ENCODE assay signal across 15 cellular contexts in genomic region chr10:10910634-10911033, GRCh38.
DNase-seq lines count a peak whose midpoint lies in the region; ATAC-seq, FAIRE-seq and TF ChIP-seq lines count a peak whose summit lies in the region.
"Had no signal": no experiment of that assay in that cellular context is flagged by ENCODE, and none has a peak within 500 bp of the region (broad histone marks: within the 10 kb centered on the region; RNA-seq: fewer than 3 reads in every experiment).

No MANE protein-coding gene starts in this region.

- CTCF ChIA-PET in mammary epithelial cell (lab: Charles Lee; ENCODE audit: low non-redundant PET): no interaction called here

- H4K20me1 ChIP-seq in GM23248 (ENCODE audit: insufficient read depth) (no peaks in the 10 kb centered on the region), mammary epithelial cell (ENCODE audit: insufficient read depth, low read length) (no peaks in the 10 kb centered on the region), keratinocyte (ENCODE audit: control insufficient read depth, extremely low read depth, insufficient read depth, low read length) (no peaks in the 10 kb centered on the region)

- intact Hi-C loops in mammary epithelial cell (cut with micrococcal nuclease): loop anchor here (2.0 to 5.0 kb wide), 2 partner anchors 124 to 1648 kb away; no protein-coding TSS in a partner anchor
- intact Hi-C loops in adrenal gland (cut with DNase I): no loop called here

- peak overlapping the region; percentile 82 for H2AFZ ChIP-seq in GM23248
- H2AFZ ChIP-seq in mammary epithelial cell (ENCODE audit: low read depth, low read length): peak overlapping the region; percentile 84
- peak overlapping the region; percentile 93 for H2AFZ ChIP-seq in keratinocyte (ENCODE audit: control insufficient read depth, low read length)

- H3K9me3 ChIP-seq in GM23248 (ENCODE audit: low read depth): no peaks in the 10 kb centered on the region
- H3K9me3 ChIP-seq in mammary epithelial cell (replicated peaks; ENCODE audit: insufficient read depth, low read length): no peaks in the 10 kb centered on the region
- H3K9me3 ChIP-seq in keratinocyte (ENCODE audit: control insufficient read depth, low read depth, low read length): no peaks in the 10 kb centered on the region
- no peaks in the 10 kb centered on the region for H3K9me3 ChIP-seq in skeletal muscle tissue (ENCODE audit: control insufficient read depth in 3 of 3, low read length in 3 of 3)
- no peaks in the 10 kb centered on the region for H3K9me3 ChIP-seq in adrenal gland (replicated peaks in 1 of 3)
- H3K9me3 ChIP-seq: HAP-1, right lobe of liver had no signal

- H3K79me2 ChIP-seq in GM23248 (ENCODE audit: insufficient read depth) (no peaks in the 10 kb centered on the region), mammary epithelial cell (ENCODE audit: insufficient read depth, low read length) (no peaks in the 10 kb centered on the region), keratinocyte (ENCODE audit: control insufficient read depth, insufficient read depth, low read length) (no peaks in the 10 kb centered on the region)

- in situ Hi-C loops in GM23248 (cut with MboI) (no loop called here), mammary epithelial cell (cut with MboI; ENCODE audit: low sequenced_read_pairs in 2 of 2) (no loop called here)

- WGBS in GM23248 (ENCODE audit: low coverage in 1 of 2, low lambda C conversion rate in 2 of 2, missing lambda C conversion rate in 2 of 2), 2 experiments: 64 to 70% methylated on average over 7 of the region's 7 CpGs
- WGBS in mammary epithelial cell (ENCODE audit: low coverage, missing lambda C conversion rate): 99% methylated on average over 5 of the region's 7 CpGs
- 88 to 97% (median 92%) methylated on average over 5 to 7 of the region's 7 CpGs for WGBS in adrenal gland, 4 donors

- no peaks in the 10 kb centered on the region for H3K9me2 ChIP-seq in GM23248 (ENCODE audit: insufficient read depth)

- no peak for ATAC-seq in HG02852 (IDR thresholded peaks at IDR 0.05; ENCODE audit: unreplicated experiment)
- no peak for ATAC-seq in GM19395 (IDR thresholded peaks at IDR 0.05; ENCODE audit: unreplicated experiment)
- ATAC-seq: right lobe of liver; stimulated activated naive CD8-positive, alpha-beta T cell treated with anti-CD3 and anti-CD28 coated beads, Interleukin-15, Interleukin-2, amounts not matched to agents 100 U/mL and 50 U/mL, for 24 hours; T-helper 17 cell had no signal

- DNase-seq in GM23248: peak; percentile 35
- DNase-seq in mammary epithelial cell: no peak
- DNase-seq in keratinocyte (ENCODE audit: low read depth, low spot score): no peak
- DNase-seq in adrenal gland: no peak
- no peak for DNase-seq in stimulated activated CD4-positive, alpha-beta T cell treated with anti-CD3 and anti-CD28 coated beads, Interleukin-12 subunit alpha, Interleukin-12 subunit beta, amount 100 ng/mL, for 4 hours
- DNase-seq: NCI-H1930; NCI-H69; right lobe of liver; RPMI8226; stimulated activated naive CD8-positive, alpha-beta T cell treated with anti-CD3 and anti-CD28 coated beads, Interleukin-15, Interleukin-2, amounts not matched to agents 100 U/mL and 50 U/mL, for 24 hours; T-helper 17 cell had no signal

- H3K4me1 ChIP-seq in GM23248 (ENCODE audit: insufficient read depth) (peaks cover 13% of the 10 kb centered on the region), mammary epithelial cell (ENCODE audit: insufficient read depth, low read length) (peaks cover 11% of the 10 kb centered on the region), keratinocyte (ENCODE audit: control insufficient read depth, extremely low read depth, insufficient read depth, low read length) (peaks cover 17% of the 10 kb centered on the region), skeletal muscle tissue (ENCODE audit: control insufficient read depth in 3 of 3, insufficient read depth in 3 of 3, low read length in 3 of 3) (peaks cover 20 to 33% (median 21%) of the 10 kb centered on the region in 3 donors), adrenal gland (replicated peaks in 1 of 2) (no peaks in the 10 kb centered on the region)
- H3K4me1 ChIP-seq: HAP-1, right lobe of liver had no signal

- no peak for TF ChIP-seq CTCF in mammary epithelial cell (conservative IDR thresholded peaks at IDR 0.05 in 1 of 2, IDR thresholded peaks at IDR 0.05 in 1 of 2; ENCODE audit: extremely low read depth in 1 of 2, insufficient read depth in 1 of 2, low read depth in 1 of 2, low read length in 2 of 2)
- TF ChIP-seq CTCF in keratinocyte (optimal IDR thresholded peaks at IDR 0.05 in 1 of 3, IDR thresholded peaks at IDR 0.05 in 1 of 3, conservative IDR thresholded peaks at IDR 0.05 in 1 of 3; ENCODE audit: extremely low read depth in 1 of 3, insufficient read depth in 2 of 3, low read length in 3 of 3): no peak
- no peak for TF ChIP-seq CTCF in adrenal gland (IDR thresholded peaks at IDR 0.05)

- H3K9ac ChIP-seq in GM23248: no peak overlapping the region
- H3K9ac ChIP-seq in mammary epithelial cell (ENCODE audit: insufficient read depth, low read length): no peak overlapping the region
- H3K9ac ChIP-seq in keratinocyte (ENCODE audit: control insufficient read depth, extremely low read depth, insufficient read depth, low read length): no peak overlapping the region
- H3K9ac ChIP-seq in skeletal muscle tissue (ENCODE audit: low read depth in 1 of 3, low read length in 3 of 3): peak overlapping the region in 1 of 3 donors; percentile 75

- dilution Hi-C loops in mammary epithelial cell (cut with HindIII; ENCODE audit: low sequenced_read_pairs) (no loop called here), keratinocyte (cut with MboI; ENCODE audit: extremely low pct_ligation_motif_present, low sequenced_read_pairs) (no loop called here)

- H3K4me2 ChIP-seq in GM23248 (ENCODE audit: unreplicated experiment) (peak overlapping the region; percentile 79), mammary epithelial cell (ENCODE audit: insufficient read depth, low read depth, low read length) (no peak overlapping the region), keratinocyte (ENCODE audit: control insufficient read depth, extremely low read depth, insufficient read depth, low read depth, low read length) (peak overlapping the region; percentile 90)

- H3K27ac ChIP-seq in GM23248 (peak overlapping the region; percentile 81; the same call in 1 of the 2 replicates), mammary epithelial cell (ENCODE audit: insufficient read depth, low read depth, low read length) (no peak overlapping the region), keratinocyte (ENCODE audit: control insufficient read depth, insufficient read depth, low read length) (peak overlapping the region; percentile 79), skeletal muscle tissue (ENCODE audit: low read depth, low read length) (peak overlapping the region; percentile 87), adrenal gland (no peak overlapping the region)
- H3K27ac ChIP-seq: right lobe of liver had no signal

- H3K4me3 ChIP-seq in GM23248 (no peak overlapping the region), mammary epithelial cell (replicated peaks in 1 of 3; ENCODE audit: insufficient read depth in 1 of 3, low read depth in 2 of 3, low read length in 3 of 3) (no peak overlapping the region), keratinocyte (ENCODE audit: control insufficient read depth in 2 of 3, extremely low read depth in 1 of 3, insufficient read depth in 2 of 3, low read depth in 1 of 3, low read length in 3 of 3) (peak overlapping the region in 1 of 3 experiments; percentile 61), skeletal muscle tissue (ENCODE audit: low read length in 3 of 3) (no peak overlapping the region), adrenal gland (no peak overlapping the region)
- H3K4me3 ChIP-seq: HAP-1, right lobe of liver had no signal

- TF ChIP-seq POLR2A in adrenal gland (IDR thresholded peaks at IDR 0.05): no peak

- no peaks in the 10 kb centered on the region for H3K36me3 ChIP-seq in GM23248 (ENCODE audit: low read depth)
- no peaks in the 10 kb centered on the region for H3K36me3 ChIP-seq in mammary epithelial cell (ENCODE audit: insufficient read depth, low read length)
- H3K36me3 ChIP-seq in keratinocyte (ENCODE audit: control insufficient read depth in 2 of 2, extremely low read depth in 1 of 2, insufficient read depth in 2 of 2, low read length in 2 of 2): no peaks in the 10 kb centered on the region
- H3K36me3 ChIP-seq in skeletal muscle tissue (ENCODE audit: control insufficient read depth in 3 of 3, insufficient read depth in 3 of 3, low read length in 3 of 3): no peaks in the 10 kb centered on the region
- H3K36me3 ChIP-seq in adrenal gland (replicated peaks in 1 of 2): no peaks in the 10 kb centered on the region
- H3K36me3 ChIP-seq: HAP-1, right lobe of liver had no signal

- FAIRE-seq in keratinocyte (lab: Jason Lieb, UNC): no peak

- BruUV-seq in mammary epithelial cell (replicated peaks; lab: Mats Ljungman, UMichigan): no TSS peak

- H3F3A ChIP-seq in GM23248 (ENCODE audit: insufficient read depth): peaks cover 21% of the 10 kb centered on the region

- no peaks in the 10 kb centered on the region for H3K27me3 ChIP-seq in GM23248 (replicated peaks; ENCODE audit: insufficient read depth)
- H3K27me3 ChIP-seq in mammary epithelial cell (ENCODE audit: insufficient read depth, low read length): no peaks in the 10 kb centered on the region
- no peaks in the 10 kb centered on the region for H3K27me3 ChIP-seq in keratinocyte (ENCODE audit: control insufficient read depth, extremely low read depth, insufficient read depth, low read length)
- no peaks in the 10 kb centered on the region for H3K27me3 ChIP-seq in skeletal muscle tissue (ENCODE audit: control insufficient read depth in 3 of 3, insufficient read depth in 3 of 3, low read length in 3 of 3)
- H3K27me3 ChIP-seq in adrenal gland: no peaks in the 10 kb centered on the region
- H3K27me3 ChIP-seq: right lobe of liver had no signal

- H3K9me1 ChIP-seq in keratinocyte (ENCODE audit: control insufficient read depth, extremely low read depth, insufficient read depth, low read length): no peaks in the 10 kb centered on the region

Comparison
In these comparisons a context has a peak if more than half of its experiments do, and no peak if none do; other contexts are left out.
1. H3K27ac ChIP-seq: peak in GM23248 (single experiment), keratinocyte (single experiment) and skeletal muscle tissue (single experiment); none in mammary epithelial cell (single experiment) and adrenal gland (0 of 5).
2. Peak in every context shown above with its lines, with median percentiles within 50 percentile points of each other: H2AFZ ChIP-seq.